In the genomic region with DNA sequence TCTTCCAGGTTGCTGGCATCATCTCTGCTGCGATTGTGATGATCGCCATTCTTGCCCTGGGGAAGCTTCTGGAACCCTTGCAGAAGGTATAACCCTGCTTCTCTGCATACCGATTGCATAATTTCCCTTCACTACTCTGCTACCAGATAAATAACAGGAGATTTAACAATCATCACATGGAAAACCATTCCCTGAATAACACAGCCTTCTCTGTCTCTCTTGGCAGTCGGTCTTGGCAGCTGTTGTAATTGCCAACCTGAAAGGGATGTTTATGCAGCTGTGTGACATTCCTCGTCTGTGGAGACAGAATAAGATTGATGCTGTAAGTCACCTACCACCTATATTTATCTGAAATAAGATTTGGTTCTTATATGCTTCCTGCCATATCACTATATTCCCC, we compare ENCODE assay signal across 1 cellular context.
TF ChIP-seq lines count a peak whose summit lies in the region.

No MANE protein-coding gene starts in this region.

TF ChIP-seq in GM23338, 12 proteins besides CTCF, POLR2A, EP300 and RAD21 (continued from another document):
- TF ChIP-seq, protein P1, sequence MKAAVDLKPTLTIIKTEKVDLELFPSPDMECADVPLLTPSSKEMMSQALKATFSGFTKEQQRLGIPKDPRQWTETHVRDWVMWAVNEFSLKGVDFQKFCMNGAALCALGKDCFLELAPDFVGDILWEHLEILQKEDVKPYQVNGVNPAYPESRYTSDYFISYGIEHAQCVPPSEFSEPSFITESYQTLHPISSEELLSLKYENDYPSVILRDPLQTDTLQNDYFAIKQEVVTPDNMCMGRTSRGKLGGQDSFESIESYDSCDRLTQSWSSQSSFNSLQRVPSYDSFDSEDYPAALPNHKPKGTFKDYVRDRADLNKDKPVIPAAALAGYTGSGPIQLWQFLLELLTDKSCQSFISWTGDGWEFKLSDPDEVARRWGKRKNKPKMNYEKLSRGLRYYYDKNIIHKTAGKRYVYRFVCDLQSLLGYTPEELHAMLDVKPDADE (IDR thresholded peaks at IDR 0.05): no peak
- no peak for TF ChIP-seq EZH2 (IDR thresholded peaks at IDR 0.05; ENCODE audit: low read depth, unreplicated experiment)
